ENCODE assay signal across 8 cellular contexts in genomic region chr3:195259564-195260285, GRCh38. TPM values are rescaled to one million over a fixed set of nuclear protein-coding genes. Genes with fewer than 3 reads are reported as not detected.
DNase-seq lines count a peak whose midpoint lies in the region; TF ChIP-seq lines count a peak whose summit lies in the region.

No MANE protein-coding gene starts in this region.

- peaks cover 32% of the 10 kb centered on the region for H3K4me1 Mint-ChIP-seq in HFFc6 (ENCODE audit: low read depth)
- peaks cover 37% of the 10 kb centered on the region for H3K4me1 Mint-ChIP-seq in activated naive CD8-positive, alpha-beta T cell treated with anti-CD3 and anti-CD28 coated beads for 36 hours

- no peaks in the 10 kb centered on the region for H3K36me3 Mint-ChIP-seq in HFFc6 (ENCODE audit: low read depth)
- no peaks in the 10 kb centered on the region for H3K36me3 Mint-ChIP-seq in activated naive CD8-positive, alpha-beta T cell treated with anti-CD3 and anti-CD28 coated beads for 36 hours

- intact Hi-C loops in transverse colon (cut with DNase I; ENCODE audit: low total_unique reads): loop anchor here (5.0 to 10.0 kb wide), 4 partner anchors 105 to 572 kb away; partner anchors contain the start of gene FAM43A

- WGBS in transverse colon (ENCODE audit: low coverage in 1 of 2), 2 donors: 4% methylated on average over 24 of the region's 79 CpGs; no CpG with 5 or more reads in 1 of the 2 donors

- in situ Hi-C loops in transverse colon (cut with MboI; ENCODE audit: low pct_ligation_motif_present in 1 of 4, low pct_unique_long_range_greater_than_20kb in 1 of 4, low sequenced_read_pairs in 3 of 4): loop anchor here (10.0 kb wide), 3 partner anchors 135 to 585 kb away; partner anchors contain the start of genes FAM43A (in 2 of the 4) and LSG1 (in 2 of the 4)

- H3K27ac ChIP-seq in cardiac muscle cell (peak overlapping the region; percentile 73), transverse colon (peak overlapping the region; percentile 88 to 95 (median 92))

- H3K4me1 ChIP-seq in cardiac muscle cell (ENCODE audit: low read depth) (peaks cover 12% of the 10 kb centered on the region), transverse colon (peaks cover 21 to 32% (median 26%) of the 10 kb centered on the region in 4 donors)

- H3K27me3 ChIP-seq in cardiac muscle cell (no peaks in the 10 kb centered on the region), transverse colon (no peaks in the 10 kb centered on the region)

- peak overlapping the region; percentile 74 for H3K4me3 Mint-ChIP-seq in HFFc6
- H3K4me3 Mint-ChIP-seq in activated naive CD8-positive, alpha-beta T cell treated with anti-CD3 and anti-CD28 coated beads for 36 hours: peak overlapping the region; percentile 66

- H3K9me3 ChIP-seq in cardiac muscle cell (ENCODE audit: low read depth) (no peaks in the 10 kb centered on the region), transverse colon (no peaks in the 10 kb centered on the region)

- no peaks in the 10 kb centered on the region for H3K9me3 Mint-ChIP-seq in HFFc6
- no peaks in the 10 kb centered on the region for H3K9me3 Mint-ChIP-seq in activated naive CD8-positive, alpha-beta T cell treated with anti-CD3 and anti-CD28 coated beads for 36 hours

- TF ChIP-seq CTCF in GM12864 (IDR thresholded peaks at IDR 0.05; ENCODE audit: low read depth, low read length, missing control alignments) (peak; percentile 67), HFFc6 (IDR thresholded peaks at IDR 0.05) (peak; percentile 80), cardiac muscle cell (IDR thresholded peaks at IDR 0.05; ENCODE audit: low read depth, low read length) (peak; percentile 27), transverse colon (IDR thresholded peaks at IDR 0.05) (peak; percentile 21 to 68 (median 56))

- H3K4me3 ChIP-seq in GM12864 (ENCODE audit: low read depth, low read length) (peak overlapping the region; percentile 73), cardiac muscle cell (peak overlapping the region; percentile 58), transverse colon (peak overlapping the region; percentile 31 to 76 (median 64))

- TF ChIP-seq EP300 in transverse colon (IDR thresholded peaks at IDR 0.05; ENCODE audit: low read depth): no peak

- no peaks in the 10 kb centered on the region for H3K36me3 ChIP-seq in cardiac muscle cell
- H3K36me3 ChIP-seq in transverse colon: no peaks in the 10 kb centered on the region

- H3K27me3 Mint-ChIP-seq in HFFc6 (ENCODE audit: insufficient read depth): no peaks in the 10 kb centered on the region
- H3K27me3 Mint-ChIP-seq in activated naive CD8-positive, alpha-beta T cell treated with anti-CD3 and anti-CD28 coated beads for 36 hours: no peaks in the 10 kb centered on the region

- peak overlapping the region; percentile 89 for H3K27ac Mint-ChIP-seq in HFFc6
- H3K27ac Mint-ChIP-seq in activated naive CD8-positive, alpha-beta T cell treated with anti-CD3 and anti-CD28 coated beads for 36 hours: peak overlapping the region; percentile 85

- DNase-seq in GM12864 (ENCODE audit: low read depth) (peak; percentile 82), HFFc6 (peak; percentile 89), NAMALWA (ENCODE audit: low spot score) (peak; percentile 91), SKM-1 (lab: John Stamatoyannopoulos, UW; ENCODE audit: unreplicated experiment) (peak; percentile 80), cardiac muscle cell (ENCODE audit: low read depth in 1 of 2, low spot score in 1 of 2) (peak; percentile 93 to 98), pons (ENCODE audit: low spot score) (peak; percentile 58), transverse colon (peak; percentile 93)
- DNase-seq in activated naive CD8-positive, alpha-beta T cell treated with anti-CD3 and anti-CD28 coated beads for 36 hours: peak; percentile 94

- peak; percentile 52 for TF ChIP-seq POLR2A in transverse colon (IDR thresholded peaks at IDR 0.05)

RNA-seq across cellular contexts. Expression of gene XXYLT1, which starts 11.2 kb away (rescaled TPM):
- 10 to 100 TPM; 16.9 to 24.2 (median 18.3) TPM for total RNA-seq in HFFc6 (2021; fragmentation: NEBNext Ultra II Directional; extraction: Animal tissue kit (Norgen Biotek cat#: 25700))
- 1 to 10 TPM; 8.8 to 9.6 TPM for total RNA-seq in activated naive CD8-positive, alpha-beta T cell treated with anti-CD3 and anti-CD28 coated beads for 36 hours
- total RNA-seq in cardiac muscle cell (59.1 and 62.2 TPM in 2 replicates), transverse colon (1 to 10 TPM; 3.0 to 10.0 (median 5.9) TPM)
- polyA plus RNA-seq in cardiac muscle cell: 52.5 and 62.3 TPM in 2 replicates

Comparison
In these comparisons a context has a peak if more than half of its experiments do, and no peak if none do; other contexts are left out.
1. Peak in every context shown above with its lines: DNase-seq, H3K4me3 ChIP-seq and H3K27ac ChIP-seq.
2. CTCF ChIP-seq: peak in every context shown above with its lines; median percentile 80 in HFFc6; 67 in GM12864; 56 in transverse colon; 27 in cardiac muscle cell.